Comparison of ENCODE assay signal across 1 cellular context in the genomic region with DNA sequence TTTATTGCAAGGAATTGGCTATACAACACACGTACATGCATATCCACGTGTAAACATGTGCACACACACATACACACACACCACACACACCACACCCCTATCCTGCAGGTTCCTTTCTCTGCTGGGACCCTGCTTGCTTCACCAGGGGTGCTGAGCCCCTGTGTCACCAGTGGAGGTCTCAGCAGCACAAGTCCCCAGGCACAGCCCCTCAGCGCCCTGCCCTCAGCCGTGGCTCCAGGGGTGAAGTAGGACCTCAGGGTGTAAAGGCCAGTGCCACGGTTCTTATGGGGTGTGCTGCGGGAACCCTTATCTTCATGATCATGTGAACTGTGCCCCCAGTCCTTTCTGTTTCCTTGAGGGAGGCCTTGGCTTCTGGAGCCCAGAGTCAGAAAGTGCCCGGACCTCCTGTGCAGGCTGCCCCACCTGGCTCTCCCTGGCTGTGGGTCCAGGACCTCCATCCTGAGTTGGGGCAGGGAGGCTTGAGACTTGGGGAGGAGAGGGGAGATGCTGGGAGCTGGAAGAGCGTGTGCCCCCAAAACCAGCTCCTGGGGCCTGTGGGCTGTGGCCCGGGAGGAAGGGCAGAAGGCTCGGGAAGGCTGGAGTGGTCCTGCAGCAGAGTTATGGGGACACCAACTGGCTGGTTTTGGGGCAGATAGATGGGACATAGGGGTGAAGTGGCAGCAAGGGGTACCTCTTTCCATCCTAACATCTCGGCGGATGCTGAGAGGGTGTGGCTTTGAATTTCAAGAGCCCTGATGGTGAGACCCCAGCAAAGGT.
TF ChIP-seq lines count a peak whose summit lies in the region.

No MANE protein-coding gene starts in this region.

TF ChIP-seq in GM12878, 131 proteins besides CTCF, POLR2A, EP300 and RAD21:
- TF ChIP-seq SMAD1 (IDR thresholded peaks at IDR 0.05; ENCODE audit: low read depth, partially characterized antibody) (no peak), RAD51 (IDR thresholded peaks at IDR 0.05) (no peak)
- TF ChIP-seq, protein P1, sequence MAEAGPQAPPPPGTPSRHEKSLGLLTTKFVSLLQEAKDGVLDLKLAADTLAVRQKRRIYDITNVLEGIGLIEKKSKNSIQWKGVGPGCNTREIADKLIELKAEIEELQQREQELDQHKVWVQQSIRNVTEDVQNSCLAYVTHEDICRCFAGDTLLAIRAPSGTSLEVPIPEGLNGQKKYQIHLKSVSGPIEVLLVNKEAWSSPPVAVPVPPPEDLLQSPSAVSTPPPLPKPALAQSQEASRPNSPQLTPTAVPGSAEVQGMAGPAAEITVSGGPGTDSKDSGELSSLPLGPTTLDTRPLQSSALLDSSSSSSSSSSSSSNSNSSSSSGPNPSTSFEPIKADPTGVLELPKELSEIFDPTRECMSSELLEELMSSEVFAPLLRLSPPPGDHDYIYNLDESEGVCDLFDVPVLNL (IDR thresholded peaks at IDR 0.05; ENCODE audit: low read depth, low read length), result no peak
- TF ChIP-seq, protein P2, sequence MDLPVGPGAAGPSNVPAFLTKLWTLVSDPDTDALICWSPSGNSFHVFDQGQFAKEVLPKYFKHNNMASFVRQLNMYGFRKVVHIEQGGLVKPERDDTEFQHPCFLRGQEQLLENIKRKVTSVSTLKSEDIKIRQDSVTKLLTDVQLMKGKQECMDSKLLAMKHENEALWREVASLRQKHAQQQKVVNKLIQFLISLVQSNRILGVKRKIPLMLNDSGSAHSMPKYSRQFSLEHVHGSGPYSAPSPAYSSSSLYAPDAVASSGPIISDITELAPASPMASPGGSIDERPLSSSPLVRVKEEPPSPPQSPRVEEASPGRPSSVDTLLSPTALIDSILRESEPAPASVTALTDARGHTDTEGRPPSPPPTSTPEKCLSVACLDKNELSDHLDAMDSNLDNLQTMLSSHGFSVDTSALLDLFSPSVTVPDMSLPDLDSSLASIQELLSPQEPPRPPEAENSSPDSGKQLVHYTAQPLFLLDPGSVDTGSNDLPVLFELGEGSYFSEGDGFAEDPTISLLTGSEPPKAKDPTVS (IDR thresholded peaks at IDR 0.05; ENCODE audit: low read depth, low read length), result no peak
- TF ChIP-seq, protein P3, sequence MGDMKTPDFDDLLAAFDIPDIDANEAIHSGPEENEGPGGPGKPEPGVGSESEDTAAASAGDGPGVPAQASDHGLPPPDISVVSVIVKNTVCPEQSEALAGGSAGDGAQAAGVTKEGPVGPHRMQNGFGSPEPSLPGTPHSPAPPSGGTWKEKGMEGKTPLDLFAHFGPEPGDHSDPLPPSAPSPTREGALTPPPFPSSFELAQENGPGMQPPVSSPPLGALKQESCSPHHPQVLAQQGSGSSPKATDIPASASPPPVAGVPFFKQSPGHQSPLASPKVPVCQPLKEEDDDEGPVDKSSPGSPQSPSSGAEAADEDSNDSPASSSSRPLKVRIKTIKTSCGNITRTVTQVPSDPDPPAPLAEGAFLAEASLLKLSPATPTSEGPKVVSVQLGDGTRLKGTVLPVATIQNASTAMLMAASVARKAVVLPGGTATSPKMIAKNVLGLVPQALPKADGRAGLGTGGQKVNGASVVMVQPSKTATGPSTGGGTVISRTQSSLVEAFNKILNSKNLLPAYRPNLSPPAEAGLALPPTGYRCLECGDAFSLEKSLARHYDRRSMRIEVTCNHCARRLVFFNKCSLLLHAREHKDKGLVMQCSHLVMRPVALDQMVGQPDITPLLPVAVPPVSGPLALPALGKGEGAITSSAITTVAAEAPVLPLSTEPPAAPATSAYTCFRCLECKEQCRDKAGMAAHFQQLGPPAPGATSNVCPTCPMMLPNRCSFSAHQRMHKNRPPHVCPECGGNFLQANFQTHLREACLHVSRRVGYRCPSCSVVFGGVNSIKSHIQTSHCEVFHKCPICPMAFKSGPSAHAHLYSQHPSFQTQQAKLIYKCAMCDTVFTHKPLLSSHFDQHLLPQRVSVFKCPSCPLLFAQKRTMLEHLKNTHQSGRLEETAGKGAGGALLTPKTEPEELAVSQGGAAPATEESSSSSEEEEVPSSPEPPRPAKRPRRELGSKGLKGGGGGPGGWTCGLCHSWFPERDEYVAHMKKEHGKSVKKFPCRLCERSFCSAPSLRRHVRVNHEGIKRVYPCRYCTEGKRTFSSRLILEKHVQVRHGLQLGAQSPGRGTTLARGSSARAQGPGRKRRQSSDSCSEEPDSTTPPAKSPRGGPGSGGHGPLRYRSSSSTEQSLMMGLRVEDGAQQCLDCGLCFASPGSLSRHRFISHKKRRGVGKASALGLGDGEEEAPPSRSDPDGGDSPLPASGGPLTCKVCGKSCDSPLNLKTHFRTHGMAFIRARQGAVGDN (IDR thresholded peaks at IDR 0.05), result no peak
